ENCODE assay signal across 24 cellular contexts in the genomic region with DNA sequence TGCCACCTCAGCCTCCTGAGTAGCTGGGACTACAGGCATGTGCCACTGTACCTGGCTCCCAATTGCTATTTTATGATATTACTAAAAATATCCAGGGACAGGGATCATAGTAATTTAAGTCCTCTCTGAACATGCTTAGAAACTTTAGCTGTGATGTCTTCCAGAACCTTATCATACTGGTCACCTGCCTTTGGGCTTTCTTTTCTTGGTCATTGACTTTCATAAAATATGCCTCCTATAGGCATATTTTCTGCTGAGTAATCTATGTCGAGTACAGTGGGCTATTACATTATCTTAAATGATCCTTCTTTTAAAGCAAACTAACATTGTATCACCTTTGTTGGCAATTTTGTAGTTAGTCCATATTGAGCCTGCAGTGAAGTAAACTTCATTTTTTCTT. TPM values are rescaled to one million over a fixed set of nuclear protein-coding genes. Genes with fewer than 3 reads are reported as not detected.
DNase-seq lines count a peak whose midpoint lies in the region; ATAC-seq, FAIRE-seq and TF ChIP-seq lines count a peak whose summit lies in the region.
"Had no signal": no experiment of that assay in that cellular context is flagged by ENCODE, and none has a peak within 500 bp of the region (broad histone marks: within the 10 kb centered on the region; RNA-seq: fewer than 3 reads in every experiment).

No MANE protein-coding gene starts in this region.

- intact Hi-C loops in IMR-90 (cut with micrococcal nuclease) (no loop called here), K562 (cut with micrococcal nuclease) (no loop called here), gastrocnemius medialis (cut with DNase I; ENCODE audit: low total_unique reads) (no loop called here)

- H3K4me3 ChIP-seq in IMR-90 (ENCODE audit: insufficient read depth, low read depth, low read length) (no peak overlapping the region), K562 (no peak overlapping the region), gastrocnemius medialis (no peak overlapping the region)
- H3K4me3 ChIP-seq: BLaER1, GM12878, HAP-1 had no signal

- H2AFZ ChIP-seq in IMR-90 (replicated peaks; ENCODE audit: low read length, poor library complexity) = no peak overlapping the region
- H2AFZ ChIP-seq in K562 (ENCODE audit: low read depth, low read length) = no peak overlapping the region

- peaks cover 22% of the 10 kb centered on the region for H3K36me3 Mint-ChIP-seq in activated naive CD8-positive, alpha-beta T cell
- H3K36me3 Mint-ChIP-seq in activated naive CD8-positive, alpha-beta T cell treated with anti-CD3 and anti-CD28 coated beads, Interleukin-2, amount 50 U/mL, for 24 hours (ENCODE audit: low read depth) = peaks cover 37% of the 10 kb centered on the region

- H3K4me2 ChIP-seq in IMR-90 (ENCODE audit: low read depth, low read length) = no peak overlapping the region
- no peak overlapping the region for H3K4me2 ChIP-seq in K562 (ENCODE audit: insufficient read depth, low read length)
- H3K4me2 ChIP-seq: BLaER1 had no signal

- peaks cover 5 to 25% of the 10 kb centered on the region in 2 experiments; a peak in 2 of 4 replicates for H3K79me1 ChIP-seq in IMR-90 (ENCODE audit: low read depth in 1 of 2, low read length in 2 of 2)

- H3K56ac ChIP-seq in IMR-90 (ENCODE audit: extremely low read depth, insufficient read depth, low read length) = no peak overlapping the region

- no peak for TF ChIP-seq EP300 in K562 (IDR thresholded peaks at IDR 0.05; ENCODE audit: low read length)

- TF ChIP-seq RAD21 in IMR-90 (IDR thresholded peaks at IDR 0.05; ENCODE audit: low read length) (no peak), K562 (CRISPR knock-in tag; conservative IDR thresholded peaks at IDR 0.05 in 1 of 2, IDR thresholded peaks at IDR 0.05 in 1 of 2) (no peak)

- H2BK120ac ChIP-seq in IMR-90 (ENCODE audit: low read depth, low read length) = no peak overlapping the region

- no peak overlapping the region for H3K23ac ChIP-seq in IMR-90 (ENCODE audit: low read depth, low read length)

- in situ Hi-C loops in IMR-90 (cut with MboI; ENCODE audit: low sequenced_read_pairs) (loop anchor here (25.0 kb wide), 2 partner anchors 256 to 906 kb away; no protein-coding TSS in a partner anchor), K562 (cut with MboI) (loop anchor here (10.0 kb wide), 1 partner anchor 1349 kb away; no protein-coding TSS in a partner anchor), gastrocnemius medialis (cut with MboI; ENCODE audit: low sequenced_read_pairs in 4 of 4) (no loop called here)

- H3K27me3 ChIP-seq in IMR-90 (ENCODE audit: control insufficient read depth, insufficient read depth, low read length) = no peaks in the 10 kb centered on the region
- no peaks in the 10 kb centered on the region for H3K27me3 ChIP-seq in K562 (ENCODE audit: control insufficient read depth in 2 of 2, insufficient read depth in 2 of 2, low read length in 2 of 2)
- no peaks in the 10 kb centered on the region for H3K27me3 ChIP-seq in gastrocnemius medialis
- H3K27me3 ChIP-seq: BLaER1 had no signal

- no peak overlapping the region for H2AK5ac ChIP-seq in IMR-90 (ENCODE audit: low read depth, low read length)

- no peak for DNase-seq in activated naive CD8-positive, alpha-beta T cell treated with anti-CD3 and anti-CD28 coated beads, Interleukin-2, amount 50 U/mL, for 24 hours
- DNase-seq in IMR-90 = no peak
- DNase-seq in K562 (ENCODE audit: extremely low read depth in 1 of 4, low spot score in 3 of 4) = peak in 1 of 4 experiments; percentile 19
- DNase-seq in gastrocnemius medialis = no peak
- DNase-seq in NCI-H1092 treated with DMSO at 0.1 percent for 48 hours (lab: John Stamatoyannopoulos, UW) = no peak
- DNase-seq in activated CD8-positive, alpha-beta memory T cell treated with anti-CD3 and anti-CD28 coated beads, Interleukin-2, amount 50 U/mL, for 4 hours = no peak
- DNase-seq: Caco-2; CD4-positive, CD25-positive, alpha-beta regulatory T cell; CD8-positive, alpha-beta T cell; DMS153; EL; GDM1; GOT3; HFFc6 had no signal

- no peak overlapping the region for H4K91ac ChIP-seq in IMR-90 (ENCODE audit: insufficient read depth, low read depth, low read length)

- WGBS in IMR-90 (ENCODE audit: extremely low coverage in 2 of 2, insufficient read length in 1 of 2), 2 experiments = no CpG with 5 or more reads among the region's 1 CpG
- WGBS in K562 (ENCODE audit: insufficient coverage, low coverage, missing lambda C conversion rate) = 0% methylated on average over 1 of the region's 1 CpG

- TF ChIP-seq POLR2A in IMR-90 (IDR thresholded peaks at IDR 0.05; ENCODE audit: low read depth, low read length) (no peak), K562 (conservative IDR thresholded peaks at IDR 0.05) (no peak), gastrocnemius medialis (IDR thresholded peaks at IDR 0.05) (no peak)

- H3K9ac ChIP-seq in IMR-90 (ENCODE audit: low read depth, low read length) (no peak overlapping the region), K562 (ENCODE audit: insufficient read depth in 1 of 2, low read depth in 2 of 2, low read length in 2 of 2) (no peak overlapping the region; a peak in 1 of 4 replicates)
- H3K9ac ChIP-seq: BLaER1 had no signal

- H3K4me1 Mint-ChIP-seq in activated naive CD8-positive, alpha-beta T cell (ENCODE audit: low read depth) = peaks cover 71% of the 10 kb centered on the region
- H3K4me1 Mint-ChIP-seq in activated naive CD8-positive, alpha-beta T cell treated with anti-CD3 and anti-CD28 coated beads, Interleukin-2, amount 50 U/mL, for 24 hours = peaks cover 53% of the 10 kb centered on the region

- no peak overlapping the region for H2BK5ac ChIP-seq in IMR-90 (ENCODE audit: low read depth, low read length, poor library complexity, severe bottlenecking)

- no TSS peak for BruUV-seq in IMR-90 (replicated peaks; lab: Mats Ljungman, UMichigan)
- no TSS peak for BruUV-seq in K562 (replicated peaks; lab: Mats Ljungman, UMichigan)

- peaks cover 1% of the 10 kb centered on the region; the same call in 1 of the 2 replicates for H3K9me1 ChIP-seq in IMR-90 (ENCODE audit: insufficient read depth, low read length)
- no peaks in the 10 kb centered on the region for H3K9me1 ChIP-seq in K562 (ENCODE audit: control insufficient read depth, insufficient read depth, low read length)

- no peak overlapping the region for H2AK9ac ChIP-seq in IMR-90 (replicated peaks; ENCODE audit: low read depth, low read length, poor library complexity)

- H3K9me3 ChIP-seq in IMR-90 (ENCODE audit: control insufficient read depth, insufficient read depth, low read length) (no peaks in the 10 kb centered on the region), K562 (replicated peaks; ENCODE audit: control insufficient read depth, insufficient read depth, low read depth, low read length) (no peaks in the 10 kb centered on the region), gastrocnemius medialis (no peaks in the 10 kb centered on the region)
- H3K9me3 ChIP-seq: BLaER1, Caco-2, HAP-1 had no signal

- dilution Hi-C loops in IMR-90 (cut with HindIII; ENCODE audit: low sequenced_read_pairs, unreplicated experiment) = no loop called here

- no peak overlapping the region for H3K4ac ChIP-seq in IMR-90 (ENCODE audit: low read depth, low read length)

- ATAC-seq in activated naive CD8-positive, alpha-beta T cell treated with anti-CD3 and anti-CD28 coated beads, Interleukin-2, amount 50 U/mL, for 24 hours = no peak
- ATAC-seq in IMR-90 (ENCODE audit: low read depth) (no peak), K562 (peak; percentile 65), gastrocnemius medialis (peak; percentile 61 to 63)
- ATAC-seq: CD8-positive, alpha-beta T cell had no signal

- H3K27ac Mint-ChIP-seq in activated naive CD8-positive, alpha-beta T cell = peak overlapping the region; percentile 37
- no peak overlapping the region for H3K27ac Mint-ChIP-seq in activated naive CD8-positive, alpha-beta T cell treated with anti-CD3 and anti-CD28 coated beads, Interleukin-2, amount 50 U/mL, for 24 hours
- H3K27ac Mint-ChIP-seq: B cell; CD8-positive, alpha-beta T cell; HFFc6 had no signal

- H3K14ac ChIP-seq in IMR-90 (replicated peaks; ENCODE audit: low read depth, low read length) = no peak overlapping the region

- peaks cover 42% of the 10 kb centered on the region for H3K79me2 ChIP-seq in K562 (ENCODE audit: control insufficient read depth, insufficient read depth, low read length)

- TF ChIP-seq CTCF in IMR-90 (conservative IDR thresholded peaks at IDR 0.05; ENCODE audit: low read depth, low read length) (no peak), K562 (IDR thresholded peaks at IDR 0.05 in 2 of 3, conservative IDR thresholded peaks at IDR 0.05 in 1 of 3; ENCODE audit: insufficient read depth in 2 of 3, low read depth in 1 of 3, low read length in 3 of 3) (no peak), gastrocnemius medialis (IDR thresholded peaks at IDR 0.05 in 4 of 5, conservative IDR thresholded peaks at IDR 0.05 in 1 of 5) (no peak)

- no peaks in the 10 kb centered on the region for H3K27me3 Mint-ChIP-seq in activated naive CD8-positive, alpha-beta T cell
- no peaks in the 10 kb centered on the region for H3K27me3 Mint-ChIP-seq in activated naive CD8-positive, alpha-beta T cell treated with anti-CD3 and anti-CD28 coated beads, Interleukin-2, amount 50 U/mL, for 24 hours
- H3K27me3 Mint-ChIP-seq: B cell; CD4-positive, CD25-positive, alpha-beta regulatory T cell had no signal

- no peak overlapping the region for H2BK20ac ChIP-seq in IMR-90 (ENCODE audit: low read depth, low read length)

- no peak overlapping the region for H2BK15ac ChIP-seq in IMR-90 (ENCODE audit: low read depth, low read length)

- no peaks in the 10 kb centered on the region for H4K20me1 ChIP-seq in IMR-90 (ENCODE audit: insufficient read depth, low read length)
- H4K20me1 ChIP-seq in K562 (replicated peaks; ENCODE audit: control insufficient read depth, insufficient read depth, low read length) = no peaks in the 10 kb centered on the region

- no peaks in the 10 kb centered on the region for H3K9me3 Mint-ChIP-seq in activated naive CD8-positive, alpha-beta T cell (ENCODE audit: low read depth)
- no peaks in the 10 kb centered on the region for H3K9me3 Mint-ChIP-seq in activated naive CD8-positive, alpha-beta T cell treated with anti-CD3 and anti-CD28 coated beads, Interleukin-2, amount 50 U/mL, for 24 hours
- H3K9me3 Mint-ChIP-seq: CD8-positive, alpha-beta T cell; HFFc6 had no signal

- FAIRE-seq in K562 (lab: Jason Lieb, UNC) = no peak
- FAIRE-seq: A204.1, GM12878, GM18507, H54 had no signal

- no peak overlapping the region for H4K5ac ChIP-seq in IMR-90 (ENCODE audit: low read depth, low read length)

- no peak overlapping the region for H3K18ac ChIP-seq in IMR-90 (ENCODE audit: low read depth, low read length)

- H3K27ac ChIP-seq in IMR-90 (ENCODE audit: insufficient read depth, low read length) (no peak overlapping the region), K562 (ENCODE audit: extremely low read depth, low read depth, low read length) (peak overlapping the region; percentile 17; the same call in 2 of the 3 replicates), gastrocnemius medialis (peak overlapping the region; percentile 44 to 71 (median 56))
- H3K27ac ChIP-seq: 22Rv1, BLaER1, C4-2B had no signal

- H3K36me3 ChIP-seq in IMR-90 (ENCODE audit: control insufficient read depth, insufficient read depth, low read length) = peaks cover 4% of the 10 kb centered on the region
- H3K36me3 ChIP-seq in K562 (ENCODE audit: control insufficient read depth, insufficient read depth, low read length) = peaks cover 37% of the 10 kb centered on the region; the same call in 2 of the 3 replicates
- peaks cover 0 to 22% of the 10 kb centered on the region in 2 donors for H3K36me3 ChIP-seq in gastrocnemius medialis

- no peak overlapping the region for H4K8ac ChIP-seq in IMR-90 (ENCODE audit: low read depth in 2 of 2, low read length in 2 of 2)

- CTCF ChIA-PET in IMR-90 (lab: Yijun Ruan, JAX) = interaction anchor here (0.5 kb wide), 1 partner anchor 275 kb away, joined by 6 read pairs; no protein-coding TSS in a partner anchor
- CTCF ChIA-PET in K562 (lab: Yijun Ruan, JAX; ENCODE audit: low intra/inter-chr PET ratio) = no interaction called here

- H3K4me3 Mint-ChIP-seq in activated naive CD8-positive, alpha-beta T cell = no peak overlapping the region
- no peak overlapping the region for H3K4me3 Mint-ChIP-seq in activated naive CD8-positive, alpha-beta T cell treated with anti-CD3 and anti-CD28 coated beads, Interleukin-2, amount 50 U/mL, for 24 hours
- H3K4me3 Mint-ChIP-seq: B cell; CD8-positive, alpha-beta T cell; HFFc6 had no signal

- no peaks in the 10 kb centered on the region for H3K4me1 ChIP-seq in IMR-90 (ENCODE audit: control insufficient read depth, insufficient read depth, low read length)
- peaks cover 3% of the 10 kb centered on the region in 2 experiments; a peak in 2 of 5 replicates for H3K4me1 ChIP-seq in K562 (replicated peaks in 1 of 2; ENCODE audit: control insufficient read depth in 2 of 2, insufficient read depth in 2 of 2, low read length in 2 of 2)
- peaks cover 36 to 40% of the 10 kb centered on the region in 2 donors for H3K4me1 ChIP-seq in gastrocnemius medialis

- POLR2A ChIA-PET in IMR-90 (lab: Charles Lee; ENCODE audit: unreplicated experiment) (no interaction called here), K562 (lab: Yijun Ruan, JAX) (interaction anchor here (0.7 to 0.8 kb wide), 2 partner anchors 9 to 56 kb away, joined by 3 read pairs; no protein-coding TSS in a partner anchor)

RNA-seq across cellular contexts. Expression of gene UCHL3, which starts 6.2 kb away (rescaled TPM):
- total RNA-seq in IMR-90 (2012; rRNA removed) = 60.8 and 63.8 TPM in 2 replicates
- 65.0 and 68.3 TPM in 2 replicates for polyA plus RNA-seq in IMR-90 (2012; rRNA removed)
- polyA plus RNA-seq in IMR-90 (2012; cell fraction: cytosol; rRNA removed) = 15.2 and 33.7 TPM in 2 replicates
- polyA plus RNA-seq in IMR-90 (2012; cell fraction: nucleus; rRNA removed; ENCODE audit: low replicate concordance) = 2.6 and 34.8 TPM in 2 replicates
- total RNA-seq in K562 (2011; cell fraction: chromatin; rRNA removed; ENCODE audit: low replicate concordance) = 13.7 and 33.4 TPM in 2 replicates
- total RNA-seq in K562 (2011; cell fraction: nucleolus; rRNA removed) = 5.7 and 8.3 TPM in 2 replicates
- 9.9 and 13.1 TPM in 2 replicates for total RNA-seq in K562 (2011; cell fraction: nucleoplasm; rRNA removed)
- 40.2 and 42.2 TPM in 2 replicates for total RNA-seq in K562 (2014; rRNA removed)
- 79.1 and 95.7 TPM in 2 replicates for total RNA-seq in K562 (2014; rRNA removed; fragmentation: Illumina TruSeq; extraction: Trizol)
- 78.0 and 85.4 TPM in 2 replicates for total RNA-seq in K562 (2015; rRNA removed; fragmentation: Illumina TruSeq; extraction: Trizol)
- 46.3 and 53.7 TPM in 2 replicates for total RNA-seq in K562 (2021)
- polyA plus RNA-seq in K562 (2011; rRNA removed) = 51.9 and 89.1 TPM in 2 replicates
- 20.6 and 29.5 TPM in 2 replicates for polyA plus RNA-seq in K562 (2011; cell fraction: cytosol; rRNA removed)
- polyA plus RNA-seq in K562 (2011; cell fraction: nucleus; rRNA removed) = 11.0 and 18.0 TPM in 2 replicates
- 39.0 and 52.0 TPM in 2 replicates for polyA plus RNA-seq in K562 (2012)
- 84.4 and 108 TPM in 2 replicates for polyA plus RNA-seq in K562 (2014; fragmentation: Illumina TruSeq; extraction: Trizol)
- 100 to 1,000 TPM; 108 to 112 TPM for polyA plus RNA-seq in K562 (2014; fragmentation: Nextera tagmentation; extraction: Ambion mirVana)
- polyA plus RNA-seq in K562 (2014; rRNA removed) = 75.2 and 83.8 TPM in 2 replicates
- 53.2 and 67.8 TPM in 2 replicates for polyA minus RNA-seq in K562 (2011; rRNA and poly(A)+ RNA removed)
- polyA minus RNA-seq in K562 (2011; cell fraction: cytosol; rRNA and poly(A)+ RNA removed) = 13.2 and 16.6 TPM in 2 replicates
- 5.1 and 12.9 TPM in 2 replicates for polyA minus RNA-seq in K562 (2011; cell fraction: nucleus; rRNA and poly(A)+ RNA removed)
- total RNA-seq in gastrocnemius medialis = 10 to 100 TPM; 40.2 to 67.5 (median 44.2) TPM

RNA-seq across cellular contexts. Expression of gene COMMD6, which starts 18.2 kb away (rescaled TPM):
- 26.7 and 144 TPM in 2 replicates for total RNA-seq in IMR-90 (2012; rRNA removed)
- polyA plus RNA-seq in IMR-90 (2012; rRNA removed) = 63.5 and 65.3 TPM in 2 replicates
- 149 and 260 TPM in 2 replicates for polyA plus RNA-seq in IMR-90 (2012; cell fraction: cytosol; rRNA removed)
- polyA plus RNA-seq in IMR-90 (2012; cell fraction: nucleus; rRNA removed; ENCODE audit: low replicate concordance) = 14.2 and 26.6 TPM in 2 replicates
- 4.0 and 10.8 TPM in 2 replicates for total RNA-seq in K562 (2011; cell fraction: chromatin; rRNA removed; ENCODE audit: low replicate concordance)
- 7.1 and 9.5 TPM in 2 replicates for total RNA-seq in K562 (2011; cell fraction: nucleolus; rRNA removed)
- total RNA-seq in K562 (2011; cell fraction: nucleoplasm; rRNA removed) = 15.0 and 29.1 TPM in 2 replicates
- total RNA-seq in K562 (2014; rRNA removed) = 27.2 and 32.6 TPM in 2 replicates
- 65.8 and 66.8 TPM in 2 replicates for total RNA-seq in K562 (2014; rRNA removed; fragmentation: Illumina TruSeq; extraction: Trizol)
- 63.4 and 65.0 TPM in 2 replicates for total RNA-seq in K562 (2015; rRNA removed; fragmentation: Illumina TruSeq; extraction: Trizol)
- 43.3 and 49.0 TPM in 2 replicates for total RNA-seq in K562 (2021)
- 99.5 and 116 TPM in 2 replicates for polyA plus RNA-seq in K562 (2011; rRNA removed)
- 13.6 and 16.7 TPM in 2 replicates for polyA plus RNA-seq in K562 (2011; cell fraction: cytosol; rRNA removed)
- 15.3 and 28.1 TPM in 2 replicates for polyA plus RNA-seq in K562 (2011; cell fraction: nucleus; rRNA removed)
- 105 and 123 TPM in 2 replicates for polyA plus RNA-seq in K562 (2012)
- polyA plus RNA-seq in K562 (2014; fragmentation: Illumina TruSeq; extraction: Trizol) = 44.5 and 48.5 TPM in 2 replicates
- 100 to 1,000 TPM; 111 to 112 TPM for polyA plus RNA-seq in K562 (2014; fragmentation: Nextera tagmentation; extraction: Ambion mirVana)
- polyA plus RNA-seq in K562 (2014; rRNA removed) = 47.6 TPM in 2 replicates
- 6.9 and 7.4 TPM in 2 replicates for polyA minus RNA-seq in K562 (2011; rRNA and poly(A)+ RNA removed)
- 2.4 and 6.3 TPM in 2 replicates for polyA minus RNA-seq in K562 (2011; cell fraction: cytosol; rRNA and poly(A)+ RNA removed)
- 3.0 and 8.1 TPM in 2 replicates for polyA minus RNA-seq in K562 (2011; cell fraction: nucleus; rRNA and poly(A)+ RNA removed)
- 10 to 100 TPM; 17.0 to 29.4 (median 20.4) TPM for total RNA-seq in gastrocnemius medialis

Comparison
In these comparisons a context has a peak if more than half of its experiments do, and no peak if none do; other contexts are left out.
1. ATAC-seq: peak in K562 (single experiment) and gastrocnemius medialis (2 of 2); none in activated naive CD8-positive, alpha-beta T cell treated with anti-CD3 and anti-CD28 coated beads, Interleukin-2, amount 50 U/mL, for 24 hours (single experiment) and IMR-90 (single experiment).
2. in situ Hi-C loops: an anchor here in IMR-90 (25.0 kb wide) and K562 (10.0 kb wide); none called in gastrocnemius medialis.